36 cellular contexts compared by ENCODE assay signal in the genomic region with DNA sequence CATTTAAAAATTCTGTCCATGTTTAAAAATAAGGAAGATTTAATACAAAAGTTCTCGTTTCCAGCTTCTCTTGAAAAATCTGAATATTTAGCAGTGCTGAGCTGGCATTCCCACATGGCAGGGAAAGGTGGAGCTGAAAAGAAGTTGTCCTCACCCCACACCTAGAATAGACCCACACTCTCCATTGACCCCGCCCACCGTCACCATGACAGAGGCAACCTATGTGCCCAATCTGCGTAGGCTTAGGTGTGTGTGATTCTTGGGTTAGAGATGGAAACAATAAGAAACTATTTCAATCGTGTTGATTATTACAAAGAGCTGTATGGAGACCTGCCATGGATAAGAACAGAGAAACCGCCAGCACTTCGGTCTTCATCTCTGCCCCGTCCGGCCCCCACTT. TPM values are rescaled to one million over a fixed set of nuclear protein-coding genes. Genes with fewer than 3 reads are reported as not detected.
"Had no signal": no experiment of that assay in that cellular context is flagged by ENCODE, and none has a peak within 500 bp of the region (broad histone marks: within the 10 kb centered on the region; RNA-seq: fewer than 3 reads in every experiment).

No MANE protein-coding gene starts in this region.

- H3K27me3 ChIP-seq: ascending aorta had no signal

- H3K4me3 Mint-ChIP-seq: activated CD4-positive, alpha-beta memory T cell treated with anti-CD3 and anti-CD28 coated beads, Interleukin-2, amount 10 ng/mL, durations not matched to agents 7 days and 5 days; activated CD4-positive, alpha-beta T cell treated with anti-CD3 and anti-CD28 coated beads for 36 hours; activated CD4-positive, alpha-beta T cell treated with anti-CD3 and anti-CD28 coated beads, Interleukin-2, amount 10 ng/mL, durations not matched to agents 7 days and 5 days; activated CD8-positive, alpha-beta memory T cell treated with anti-CD3 and anti-CD28 coated beads, Interleukin-2, amount 10 ng/mL, durations not matched to agents 7 days and 5 days; activated CD8-positive, alpha-beta T cell treated with anti-CD3 and anti-CD28 coated beads, Interleukin-2, amount 10 ng/mL, durations not matched to agents 7 days and 5 days; activated naive CD4-positive, alpha-beta T cell treated with anti-CD3 and anti-CD28 coated beads, Interleukin-2, amount 10 ng/mL, durations not matched to agents 7 days and 5 days; activated naive CD4-positive, alpha-beta T cell treated with anti-CD3 and anti-CD28 coated beads, Interleukin-2, amount 50 U/mL, for 24 hours; activated naive CD8-positive, alpha-beta T cell; activated naive CD8-positive, alpha-beta T cell treated with anti-CD3 and anti-CD28 coated beads, Interleukin-2, amount 10 ng/mL, durations not matched to agents 7 days and 5 days; activated naive CD8-positive, alpha-beta T cell treated with anti-CD3 and anti-CD28 coated beads, Interleukin-2, amount 50 U/mL, for 24 hours; activated T-cell treated with anti-CD3 and anti-CD28 coated beads, Interleukin-2, amount 50 U/mL, for 24 hours; brain; central memory CD8-positive, alpha-beta T cell; T-helper 1 cell treated with Interleukin-12 subunit alpha and Interleukin-12 subunit beta and Interleukin-4 antibody, amounts not matched to agents 30 μg/mL and 1 μg/mL, for 36 hours; T-helper 2 cell treated with Interferon-gamma antibody and Interleukin-4, amounts not matched to agents 5 μg/mL and 100 μg/mL, for 36 hours had no signal

- H3K36me3 Mint-ChIP-seq: activated CD8-positive, alpha-beta memory T cell treated with anti-CD3 and anti-CD28 coated beads, Interleukin-2, amount 10 ng/mL, durations not matched to agents 7 days and 5 days; activated naive CD4-positive, alpha-beta T cell treated with anti-CD3 and anti-CD28 coated beads, Interleukin-2, amount 10 ng/mL, durations not matched to agents 7 days and 5 days; activated naive CD4-positive, alpha-beta T cell treated with anti-CD3 and anti-CD28 coated beads, Interleukin-2, amount 50 U/mL, for 24 hours; activated naive CD8-positive, alpha-beta T cell; activated naive CD8-positive, alpha-beta T cell treated with anti-CD3 and anti-CD28 coated beads, Interleukin-2, amount 10 ng/mL, durations not matched to agents 7 days and 5 days had no signal

- H3K4me3 ChIP-seq: ascending aorta, cardiac muscle cell had no signal

- H3K27ac ChIP-seq: ascending aorta, cardiac muscle cell, VCaP had no signal

- H3K27ac Mint-ChIP-seq: activated CD4-positive, alpha-beta memory T cell treated with anti-CD3 and anti-CD28 coated beads, Interleukin-2, amount 10 ng/mL, durations not matched to agents 7 days and 5 days; activated CD4-positive, alpha-beta T cell treated with anti-CD3 and anti-CD28 coated beads for 36 hours; activated CD4-positive, alpha-beta T cell treated with anti-CD3 and anti-CD28 coated beads, Interleukin-2, amount 10 ng/mL, durations not matched to agents 7 days and 5 days; activated CD8-positive, alpha-beta memory T cell treated with anti-CD3 and anti-CD28 coated beads, Interleukin-2, amount 10 ng/mL, durations not matched to agents 7 days and 5 days; activated CD8-positive, alpha-beta T cell treated with anti-CD3 and anti-CD28 coated beads, Interleukin-2, amount 10 ng/mL, durations not matched to agents 7 days and 5 days; activated naive CD4-positive, alpha-beta T cell treated with anti-CD3 and anti-CD28 coated beads, Interleukin-2, amount 10 ng/mL, durations not matched to agents 7 days and 5 days; activated naive CD4-positive, alpha-beta T cell treated with anti-CD3 and anti-CD28 coated beads, Interleukin-2, amount 50 U/mL, for 24 hours; activated naive CD8-positive, alpha-beta T cell; activated naive CD8-positive, alpha-beta T cell treated with anti-CD3 and anti-CD28 coated beads, Interleukin-2, amount 10 ng/mL, durations not matched to agents 7 days and 5 days; activated naive CD8-positive, alpha-beta T cell treated with anti-CD3 and anti-CD28 coated beads, Interleukin-2, amount 50 U/mL, for 24 hours; activated T-cell treated with anti-CD3 and anti-CD28 coated beads, Interleukin-2, amount 50 U/mL, for 24 hours; activated T-helper 2 cell treated with anti-CD3 and anti-CD28 coated beads, Interferon-gamma antibody, Interleukin-2, Interleukin-4, amounts not matched to agents 10 μg/mL and 5 μg/mL and 100 μg/mL, durations not matched to agents 14 hours and 24 hours and 36 hours; brain; T-helper 1 cell treated with Interleukin-12 subunit alpha and Interleukin-12 subunit beta and Interleukin-4 antibody, amounts not matched to agents 30 μg/mL and 1 μg/mL, for 36 hours; T-helper 2 cell treated with Interferon-gamma antibody and Interleukin-4, amounts not matched to agents 5 μg/mL and 100 μg/mL, for 36 hours had no signal

- H3K4me1 Mint-ChIP-seq: activated CD4-positive, alpha-beta memory T cell treated with anti-CD3 and anti-CD28 coated beads, Interleukin-2, amount 10 ng/mL, durations not matched to agents 7 days and 5 days; activated CD8-positive, alpha-beta memory T cell treated with anti-CD3 and anti-CD28 coated beads, Interleukin-2, amount 10 ng/mL, durations not matched to agents 7 days and 5 days; activated naive CD8-positive, alpha-beta T cell treated with anti-CD3 and anti-CD28 coated beads, Interleukin-2, amount 10 ng/mL, durations not matched to agents 7 days and 5 days; activated naive CD8-positive, alpha-beta T cell treated with anti-CD3 and anti-CD28 coated beads, Interleukin-2, amount 50 U/mL, for 24 hours; central memory CD8-positive, alpha-beta T cell had no signal

- H3K36me3 ChIP-seq: ascending aorta, cardiac muscle cell had no signal

- DNase-seq: activated CD4-positive, alpha-beta memory T cell treated with anti-CD3 and anti-CD28 coated beads, Interleukin-2, amount 10 ng/mL, durations not matched to agents 7 days and 5 days; activated CD4-positive, alpha-beta T cell treated with anti-CD3 and anti-CD28 coated beads for 1 hour; activated CD4-positive, alpha-beta T cell treated with anti-CD3 and anti-CD28 coated beads for 36 hours; activated CD4-positive, alpha-beta T cell treated with anti-CD3 and anti-CD28 coated beads for 48 hours; activated CD4-positive, alpha-beta T cell treated with anti-CD3 and anti-CD28 coated beads, Interleukin-2, amount 10 ng/mL, durations not matched to agents 7 days and 5 days; activated CD4-positive, alpha-beta T cell treated with anti-CD3 and anti-CD28 coated beads, Interleukin-2, amount 50 U/mL, for 48 hours; activated CD4-positive, CD25-positive, alpha-beta regulatory T cell; activated CD8-positive, alpha-beta memory T cell treated with anti-CD3 and anti-CD28 coated beads for 24 hours; activated CD8-positive, alpha-beta memory T cell treated with anti-CD3 and anti-CD28 coated beads, Interleukin-2, amount 10 ng/mL, durations not matched to agents 7 days and 5 days; activated CD8-positive, alpha-beta memory T cell treated with anti-CD3 and anti-CD28 coated beads, Interleukin-2, amount 50 U/mL, for 48 hours; activated CD8-positive, alpha-beta T cell treated with anti-CD3 and anti-CD28 coated beads, Interleukin-2, amount 10 ng/mL, durations not matched to agents 7 days and 5 days; activated effector memory CD4-positive, alpha-beta T cell treated with Interleukin-2 at 50 U/mL for 16 hours; activated naive CD4-positive, alpha-beta T cell treated with anti-CD3 and anti-CD28 coated beads, Interleukin-2, amount 10 ng/mL, durations not matched to agents 7 days and 5 days; activated naive CD4-positive, alpha-beta T cell treated with Interleukin-2 at 50 U/mL for 16 hours; activated naive CD8-positive, alpha-beta T cell treated with anti-CD3 and anti-CD28 coated beads, Interleukin-2, amount 10 ng/mL, durations not matched to agents 7 days and 5 days; activated naive CD8-positive, alpha-beta T cell treated with anti-CD3 and anti-CD28 coated beads, Interleukin-2, amount 50 U/mL, for 24 hours; activated T-cell treated with anti-CD3 and anti-CD28 coated beads, Interleukin-2, amount 50 U/mL, for 24 hours; activated T-cell treated with anti-CD3 and anti-CD28 coated beads, Interleukin-2, amount 50 U/mL, for 48 hours; amygdala; anterior cingulate cortex; caudate nucleus; cerebellar nuclear complex; T-helper 1 cell; T-helper 2 cell; T-helper 9 cell had no signal

- ATAC-seq: activated CD4-positive, alpha-beta T cell treated with anti-CD3 and anti-CD28 coated beads for 36 hours; activated CD4-positive, CD25-positive, alpha-beta regulatory T cell treated with anti-CD3 and anti-CD28 coated beads, Interleukin-2, amount 50 U/mL, for 24 hours; activated CD8-positive, alpha-beta memory T cell treated with anti-CD3 and anti-CD28 coated beads, Interleukin-2, amount 10 ng/mL, durations not matched to agents 7 days and 5 days; activated CD8-positive, alpha-beta T cell treated with anti-CD3 and anti-CD28 coated beads, Interleukin-2, amount 10 ng/mL, durations not matched to agents 7 days and 5 days; activated naive CD8-positive, alpha-beta T cell treated with anti-CD3 and anti-CD28 coated beads, Interleukin-2, amount 50 U/mL, for 24 hours had no signal

- H3K9me3 Mint-ChIP-seq: activated CD4-positive, alpha-beta memory T cell treated with anti-CD3 and anti-CD28 coated beads, Interleukin-2, amount 10 ng/mL, durations not matched to agents 7 days and 5 days; activated CD4-positive, alpha-beta T cell treated with anti-CD3 and anti-CD28 coated beads, Interleukin-2, amount 10 ng/mL, durations not matched to agents 7 days and 5 days; activated naive CD4-positive, alpha-beta T cell treated with anti-CD3 and anti-CD28 coated beads, Interleukin-2, amount 50 U/mL, for 24 hours; activated T-helper 2 cell treated with anti-CD3 and anti-CD28 coated beads, Interferon-gamma antibody, Interleukin-2, Interleukin-4, amounts not matched to agents 10 μg/mL and 5 μg/mL and 100 μg/mL, durations not matched to agents 14 hours and 24 hours and 36 hours; central memory CD8-positive, alpha-beta T cell; T-helper 1 cell treated with Interleukin-12 subunit alpha and Interleukin-12 subunit beta and Interleukin-4 antibody, amounts not matched to agents 30 μg/mL and 1 μg/mL, for 36 hours; T-helper 2 cell treated with Interferon-gamma antibody and Interleukin-4, amounts not matched to agents 5 μg/mL and 100 μg/mL, for 36 hours had no signal

- H3K27me3 Mint-ChIP-seq: activated CD4-positive, alpha-beta memory T cell treated with anti-CD3 and anti-CD28 coated beads, Interleukin-2, amount 10 ng/mL, durations not matched to agents 7 days and 5 days; activated CD4-positive, alpha-beta T cell treated with anti-CD3 and anti-CD28 coated beads, Interleukin-2, amount 10 ng/mL, durations not matched to agents 7 days and 5 days; activated naive CD4-positive, alpha-beta T cell treated with anti-CD3 and anti-CD28 coated beads, Interleukin-2, amount 10 ng/mL, durations not matched to agents 7 days and 5 days; activated naive CD8-positive, alpha-beta T cell treated with anti-CD3 and anti-CD28 coated beads, Interleukin-2, amount 10 ng/mL, durations not matched to agents 7 days and 5 days had no signal

- H3K4me1 ChIP-seq: ascending aorta had no signal

RNA-seq across cellular contexts. Expression of a gene that starts 8.9 kb away (rescaled TPM):
- total RNA-seq: activated CD4-positive, alpha-beta memory T cell treated with anti-CD3 and anti-CD28 coated beads, Interleukin-2, amount 10 ng/mL, durations not matched to agents 7 days and 5 days; activated CD4-positive, alpha-beta T cell treated with anti-CD3 and anti-CD28 coated beads for 36 hours; activated CD4-positive, alpha-beta T cell treated with anti-CD3 and anti-CD28 coated beads, Interleukin-2, amount 10 ng/mL, durations not matched to agents 7 days and 5 days; activated CD8-positive, alpha-beta memory T cell treated with anti-CD3 and anti-CD28 coated beads, Interleukin-2, amount 10 ng/mL, durations not matched to agents 7 days and 5 days; activated CD8-positive, alpha-beta T cell treated with anti-CD3 and anti-CD28 coated beads, Interleukin-2, amount 10 ng/mL, durations not matched to agents 7 days and 5 days; activated naive CD8-positive, alpha-beta T cell treated with anti-CD3 and anti-CD28 coated beads, Interleukin-2, amount 10 ng/mL, durations not matched to agents 7 days and 5 days; activated T-helper 2 cell treated with anti-CD3 and anti-CD28 coated beads, Interferon-gamma antibody, Interleukin-2, Interleukin-4, amounts not matched to agents 10 μg/mL and 5 μg/mL and 100 μg/mL, durations not matched to agents 14 hours and 24 hours and 36 hours had no signal
